Comparison of ENCODE assay signal across 2 cellular contexts in genomic region chr9:132451276-132451675, GRCh38.
TF ChIP-seq lines count a peak whose summit lies in the region.

No MANE protein-coding gene starts in this region.

TF ChIP-seq in WTC11, 78 proteins besides CTCF, POLR2A, EP300 and RAD21 (continued from another document):
- TF ChIP-seq E2F1 (CRISPR knock-in tag; IDR thresholded peaks at IDR 0.05) (no peak), MAX (CRISPR knock-in tag; IDR thresholded peaks at IDR 0.05) (no peak), PREB (CRISPR knock-in tag; IDR thresholded peaks at IDR 0.05; ENCODE audit: borderline replicate concordance) (no peak), STAT6 (CRISPR knock-in tag; conservative IDR thresholded peaks at IDR 0.05; ENCODE audit: low read depth) (no peak), ZNF121 (CRISPR knock-in tag; IDR thresholded peaks at IDR 0.05) (no peak), E2F5 (CRISPR knock-in tag; IDR thresholded peaks at IDR 0.05) (no peak)
TF ChIP-seq in WTC11: peak in this region for 0.

TF ChIP-seq in H1, 55 proteins besides CTCF, POLR2A, EP300 and RAD21 (continued from another document):
- TF ChIP-seq CHD7 (IDR thresholded peaks at IDR 0.05; ENCODE audit: insufficient replicate concordance, low read length) (no peak), CREB1 (IDR thresholded peaks at IDR 0.05) (no peak), PHF8 (conservative IDR thresholded peaks at IDR 0.05; ENCODE audit: low read depth, low read length) (no peak), SP2 (IDR thresholded peaks at IDR 0.05; ENCODE audit: low read length) (no peak), JUN (IDR thresholded peaks at IDR 0.05; ENCODE audit: low read depth, low read length) (no peak)
